Comparison of ENCODE assay signal across 1 cellular context in genomic region chr20:62121776-62122658, GRCh38.
A peak's percentile ranks its signal among the peaks of the same experiment; 100 is the strongest.
TF ChIP-seq lines count a peak whose summit lies in the region.

Gene LSM14B, plus strand, starts transcription at chr20:62122475. Its CDS starts 192 bp downstream, at chr20:62122667.

TF ChIP-seq in HepG2, 621 proteins besides CTCF, POLR2A, EP300 and RAD21 (continued from another document and continues in another):
- TF ChIP-seq ATF6 (CRISPR knock-in tag; conservative IDR thresholded peaks at IDR 0.05) (peak; percentile 84; the same call in 1 of the 2 replicates), ATF5 (CRISPR knock-in tag; IDR thresholded peaks at IDR 0.05; ENCODE audit: low read depth) (no peak; the same call in 1 of the 2 replicates), ZNF180 (CRISPR knock-in tag; IDR thresholded peaks at IDR 0.05; ENCODE audit: borderline replicate concordance, low read depth) (0 out of 2 replicates have a peak, but pooled peaks have one; percentile 36), HNRNPLL (IDR thresholded peaks at IDR 0.05; ENCODE audit: low read depth, low read length, poor library complexity, severe bottlenecking) (peak; percentile 79), ZFP82 (CRISPR knock-in tag; IDR thresholded peaks at IDR 0.05; ENCODE audit: borderline replicate concordance) (peak; percentile 97), HDAC2 (CRISPR knock-in tag; IDR thresholded peaks at IDR 0.05) (peak; percentile 1; the same call in 1 of the 2 replicates), SIN3B (IDR thresholded peaks at IDR 0.05; ENCODE audit: low read length) (peak; percentile 68; the same call in 1 of the 2 replicates), HOXA5 (CRISPR knock-in tag; IDR thresholded peaks at IDR 0.05) (peak; percentile 77; the same call in 1 of the 2 replicates), NFKBIZ (CRISPR knock-in tag; IDR thresholded peaks at IDR 0.05) (no peak), ZNF263 (CRISPR knock-in tag; IDR thresholded peaks at IDR 0.05) (peak; percentile 75), ZNF709 (CRISPR knock-in tag; IDR thresholded peaks at IDR 0.05) (peak; percentile 63; the same call in 1 of the 2 replicates), PBX2 (CRISPR knock-in tag; IDR thresholded peaks at IDR 0.05) (no peak), AGO1 (IDR thresholded peaks at IDR 0.05; ENCODE audit: low read depth, low read length, poor library complexity, severe bottlenecking) (peak; percentile 90), ZNF296 (CRISPR knock-in tag; conservative IDR thresholded peaks at IDR 0.05) (no peak), ZNF33B (CRISPR knock-in tag; IDR thresholded peaks at IDR 0.05) (0 out of 2 replicates have a peak, but pooled peaks have one; percentile 1), ZNF589 (CRISPR knock-in tag; conservative IDR thresholded peaks at IDR 0.05) (0 out of 2 replicates have a peak, but pooled peaks have one; percentile 74), ZNF557 (CRISPR knock-in tag; IDR thresholded peaks at IDR 0.05) (no peak), MTERF4 (CRISPR knock-in tag; IDR thresholded peaks at IDR 0.05) (no peak), ERF (CRISPR knock-in tag; IDR thresholded peaks at IDR 0.05) (no peak; the same call in 1 of the 2 replicates), ZNF768 (CRISPR knock-in tag; IDR thresholded peaks at IDR 0.05) (peak; percentile 68), RERE (CRISPR knock-in tag; IDR thresholded peaks at IDR 0.05; ENCODE audit: low read depth) (no peak), MAZ (IDR thresholded peaks at IDR 0.05; ENCODE audit: borderline replicate concordance, low read depth, low read length) (peak; percentile 97; the same call in 1 of the 2 replicates), MAZ (CRISPR knock-in tag; IDR thresholded peaks at IDR 0.05; ENCODE audit: low read depth) (peak; percentile 93), ADNP (CRISPR knock-in tag; IDR thresholded peaks at IDR 0.05) (no peak), ZEB1 (IDR thresholded peaks at IDR 0.05; ENCODE audit: insufficient replicate concordance, low read depth) (peak; percentile 38), PRDM4 (CRISPR knock-in tag; IDR thresholded peaks at IDR 0.05; ENCODE audit: borderline replicate concordance) (no peak), CHD2 (IDR thresholded peaks at IDR 0.05; ENCODE audit: low read depth, low read length) (peak; percentile 86), ZNF687 (CRISPR knock-in tag; IDR thresholded peaks at IDR 0.05) (peak; percentile 85), ATF7 (IDR thresholded peaks at IDR 0.05) (no peak), ATF7 (CRISPR knock-in tag; IDR thresholded peaks at IDR 0.05) (peak; percentile 79), PAX8 (CRISPR knock-in tag; IDR thresholded peaks at IDR 0.05; ENCODE audit: borderline replicate concordance) (no peak), ZNF282 (IDR thresholded peaks at IDR 0.05; ENCODE audit: partially characterized antibody) (no peak), ZNF235 (CRISPR knock-in tag; IDR thresholded peaks at IDR 0.05; ENCODE audit: borderline replicate concordance) (no peak), MAX (IDR thresholded peaks at IDR 0.05) (peak; percentile 96), ZNF574 (CRISPR knock-in tag; IDR thresholded peaks at IDR 0.05) (peak; percentile 63)
